Comparison of ENCODE assay signal across 30 cellular contexts in the genomic region with DNA sequence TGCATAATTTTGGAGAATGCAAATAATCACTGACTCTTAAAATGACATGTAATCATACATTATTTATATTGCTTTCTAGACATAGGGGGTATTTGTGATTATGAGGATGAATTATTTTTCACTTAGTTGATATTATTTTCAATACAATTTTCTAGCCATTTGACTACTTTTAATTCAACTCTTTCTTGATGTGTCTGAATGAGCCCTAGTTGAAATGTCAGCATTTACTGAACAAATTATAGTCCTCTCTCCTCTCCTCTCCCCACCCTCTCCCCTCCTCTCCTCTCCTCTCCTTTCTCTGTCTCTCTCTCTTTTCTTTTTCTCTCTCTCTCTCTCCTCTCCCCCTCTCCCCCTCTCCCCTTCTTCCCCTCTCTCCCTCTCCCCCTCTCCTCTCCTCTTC.
A peak's percentile ranks its signal among the peaks of the same experiment; 100 is the strongest.
DNase-seq lines count a peak whose midpoint lies in the region; ATAC-seq, FAIRE-seq and TF ChIP-seq lines count a peak whose summit lies in the region.
"Had no signal": no experiment of that assay in that cellular context is flagged by ENCODE, and none has a peak within 500 bp of the region (broad histone marks: within the 10 kb centered on the region; RNA-seq: fewer than 3 reads in every experiment).

No MANE protein-coding gene starts in this region.

- H4K20me1 ChIP-seq in HepG2 (ENCODE audit: insufficient read depth, low read length) (no peaks in the 10 kb centered on the region), K562 (replicated peaks; ENCODE audit: control insufficient read depth, insufficient read depth, low read length) (no peaks in the 10 kb centered on the region)
- H4K20me1 ChIP-seq: BLaER1; BLaER1 treated with 17β-estradiol and CSF1 and Interleukin-3, amounts not matched to agents 10 nM and 100 nM had no signal

- H3K4me1 ChIP-seq in HepG2 (ENCODE audit: insufficient read depth, low read length) (no peaks in the 10 kb centered on the region), right lobe of liver (no peaks in the 10 kb centered on the region), K562 (replicated peaks in 1 of 2; ENCODE audit: control insufficient read depth in 2 of 2, insufficient read depth in 2 of 2, low read length in 2 of 2) (no peaks in the 10 kb centered on the region)
- H3K4me1 ChIP-seq: A549; BE2C; BLaER1; BLaER1 treated with 17β-estradiol and CSF1 and Interleukin-3, amounts not matched to agents 10 nM and 100 nM; Caco-2 had no signal

- H3K79me2 ChIP-seq in HepG2 (ENCODE audit: insufficient read depth, low read length) (no peaks in the 10 kb centered on the region), K562 (ENCODE audit: control insufficient read depth, insufficient read depth, low read length) (no peaks in the 10 kb centered on the region)

- no peak overlapping the region for H3K4me3 ChIP-seq in HepG2 (replicated peaks in 1 of 3; ENCODE audit: insufficient read depth in 1 of 3, low read depth in 2 of 3, low read length in 3 of 3)
- H3K4me3 ChIP-seq in right lobe of liver = no peak overlapping the region
- H3K4me3 ChIP-seq in K562 = no peak overlapping the region
- H3K4me3 ChIP-seq: A549; BLaER1; BLaER1 treated with 17β-estradiol and CSF1 and Interleukin-3, amounts not matched to agents 10 nM and 100 nM had no signal

- no peak for TF ChIP-seq CTCF in HepG2 (CRISPR knock-in tag; IDR thresholded peaks at IDR 0.05)
- no peak for TF ChIP-seq CTCF in right lobe of liver (IDR thresholded peaks at IDR 0.05)
- TF ChIP-seq CTCF in K562 (IDR thresholded peaks at IDR 0.05 in 2 of 3, conservative IDR thresholded peaks at IDR 0.05 in 1 of 3; ENCODE audit: insufficient read depth in 2 of 3, low read depth in 1 of 3, low read length in 3 of 3) = no peak

- in situ Hi-C loops in HepG2 (cut with HindIII; ENCODE audit: extremely low pct_ligation_motif_present, low pct_unique_long_range_greater_than_20kb) = no loop called here
- in situ Hi-C loops in K562 (cut with MboI) = no loop called here

- H3K27ac ChIP-seq in HepG2 (ENCODE audit: extremely low read length, insufficient read depth, low read length) (no peak overlapping the region), right lobe of liver (no peak overlapping the region), K562 (ENCODE audit: extremely low read depth, low read depth, low read length) (no peak overlapping the region)
- H3K27ac ChIP-seq: 22Rv1; A549; BLaER1; BLaER1 treated with 17β-estradiol and CSF1 and Interleukin-3, amounts not matched to agents 10 nM and 100 nM; C4-2B had no signal

- H3K9me1 ChIP-seq in K562 (ENCODE audit: control insufficient read depth, insufficient read depth, low read length) = no peaks in the 10 kb centered on the region

- CTCF ChIA-PET in HepG2 (lab: Yijun Ruan, JAX; ENCODE audit: low intra/inter-chr PET ratio, low total read pairs) = no interaction called here
- CTCF ChIA-PET in K562 (lab: Yijun Ruan, JAX; ENCODE audit: low intra/inter-chr PET ratio) = no interaction called here

- no peak for TF ChIP-seq EP300 in HepG2 (IDR thresholded peaks at IDR 0.05; ENCODE audit: low read depth in 2 of 2, low read length in 2 of 2)
- no peak for TF ChIP-seq EP300 in HepG2 (CRISPR knock-in tag; IDR thresholded peaks at IDR 0.05; ENCODE audit: borderline replicate concordance)
- no peak for TF ChIP-seq EP300 in K562 (IDR thresholded peaks at IDR 0.05; ENCODE audit: low read length)

- ATAC-seq in HepG2 = no peak
- ATAC-seq in right lobe of liver = no peak
- ATAC-seq in K562 = no peak
- ATAC-seq: A549; CD8-positive, alpha-beta T cell had no signal

- POLR2A ChIA-PET in HepG2 (lab: Yijun Ruan, JAX) (no interaction called here), K562 (lab: Yijun Ruan, JAX) (no interaction called here)

- H3K9ac ChIP-seq in HepG2 (ENCODE audit: insufficient read depth, low read depth, low read length) = no peak overlapping the region
- no peak overlapping the region for H3K9ac ChIP-seq in K562 (ENCODE audit: insufficient read depth in 1 of 2, low read depth in 2 of 2, low read length in 2 of 2)
- H3K9ac ChIP-seq: BLaER1; BLaER1 treated with 17β-estradiol and CSF1 and Interleukin-3, amounts not matched to agents 10 nM and 100 nM had no signal

- no peaks in the 10 kb centered on the region for H3K36me3 ChIP-seq in HepG2 (replicated peaks in 1 of 2; ENCODE audit: control insufficient read depth in 1 of 2, insufficient read depth in 2 of 2, low read length in 2 of 2)
- no peaks in the 10 kb centered on the region for H3K36me3 ChIP-seq in right lobe of liver
- H3K36me3 ChIP-seq in K562 (ENCODE audit: control insufficient read depth, insufficient read depth, low read length) = peaks cover 4% of the 10 kb centered on the region; the same call in 1 of the 3 replicates
- H3K36me3 ChIP-seq: BE2C, BLaER1 had no signal

- H3K27me3 ChIP-seq in HepG2 (ENCODE audit: control insufficient read depth in 1 of 2, insufficient read depth in 2 of 2, low read length in 2 of 2) (no peaks in the 10 kb centered on the region; a peak in 1 of 5 replicates), right lobe of liver (no peaks in the 10 kb centered on the region), K562 (ENCODE audit: control insufficient read depth in 2 of 2, insufficient read depth in 2 of 2, low read length in 2 of 2) (no peaks in the 10 kb centered on the region)
- H3K27me3 ChIP-seq: BE2C; BLaER1; BLaER1 treated with 17β-estradiol and CSF1 and Interleukin-3, amounts not matched to agents 10 nM and 100 nM had no signal

- no peak overlapping the region for H2AFZ ChIP-seq in HepG2 (ENCODE audit: low read length)
- H2AFZ ChIP-seq in K562 (ENCODE audit: low read depth, low read length) = no peak overlapping the region

- no peak for DNase-seq in HepG2 (ENCODE audit: low spot score)
- DNase-seq in right lobe of liver = no peak
- DNase-seq in K562 (ENCODE audit: extremely low read depth in 1 of 4, low spot score in 3 of 4) = no peak
- DNase-seq in left kidney (ENCODE audit: low read depth, low spot score) = peak; percentile 14
- DNase-seq in NOMO-1 treated with DMSO at 0.1 percent for 48 hours (lab: John Stamatoyannopoulos, UW; ENCODE audit: unreplicated experiment) = no peak
- DNase-seq in posterior vena cava (ENCODE audit: low spot score) = no peak
- DNase-seq: 8988T; ACHN; AML-193; BE2C; Caco-2; Calu3; CD4-positive, alpha-beta memory T cell; CD4-positive, alpha-beta T cell; CD4-positive, CD25-positive, alpha-beta regulatory T cell; CD8-positive, alpha-beta memory T cell; CD8-positive, alpha-beta T cell; COR-L47; DMS 273 treated with DMSO at 0.1 percent for 48 hours; DMS153; DMS53; DMS79; DMS79 treated with DMSO at 0.1 percent for 48 hours; DND-41; EL had no signal

- intact Hi-C loops in HepG2 (cut with micrococcal nuclease; ENCODE audit: unreplicated experiment) = no loop called here
- intact Hi-C loops in right lobe of liver (cut with DNase I) = no loop called here
- intact Hi-C loops in K562 (cut with micrococcal nuclease) = no loop called here
- intact Hi-C loops in posterior vena cava (cut with DNase I) = no loop called here

- FAIRE-seq in HepG2 (lab: Jason Lieb, UNC) (no peak), K562 (lab: Jason Lieb, UNC) (no peak)
- FAIRE-seq: A549 had no signal

- TF ChIP-seq RAD21 in HepG2 (CRISPR knock-in tag; IDR thresholded peaks at IDR 0.05) (no peak), K562 (CRISPR knock-in tag; conservative IDR thresholded peaks at IDR 0.05 in 1 of 2, IDR thresholded peaks at IDR 0.05 in 1 of 2) (no peak)

- no peak overlapping the region for H3K4me2 ChIP-seq in HepG2 (ENCODE audit: low read depth, low read length)
- H3K4me2 ChIP-seq in K562 (ENCODE audit: insufficient read depth, low read length) = no peak overlapping the region
- H3K4me2 ChIP-seq: A549; BLaER1; BLaER1 treated with 17β-estradiol and CSF1 and Interleukin-3, amounts not matched to agents 10 nM and 100 nM had no signal

- TF ChIP-seq POLR2A in HepG2 (IDR thresholded peaks at IDR 0.05; ENCODE audit: insufficient read depth in 1 of 2, low read depth in 2 of 2, low read length in 2 of 2) (no peak), right lobe of liver (IDR thresholded peaks at IDR 0.05) (no peak), K562 (conservative IDR thresholded peaks at IDR 0.05) (no peak)

- H3K9me3 ChIP-seq in HepG2 (ENCODE audit: low read length) (no peaks in the 10 kb centered on the region), right lobe of liver (no peaks in the 10 kb centered on the region), K562 (replicated peaks; ENCODE audit: control insufficient read depth, insufficient read depth, low read depth, low read length) (no peaks in the 10 kb centered on the region)
- H3K9me3 ChIP-seq: A549, BE2C, BLaER1, Caco-2 had no signal

- BruUV-seq in HepG2 (replicated peaks; lab: Mats Ljungman, UMichigan) = no TSS peak
- no TSS peak for BruUV-seq in K562 (replicated peaks; lab: Mats Ljungman, UMichigan)

TF ChIP-seq in HepG2, 621 proteins besides CTCF, POLR2A, EP300 and RAD21 (continues in another document):
- no peak for TF ChIP-seq SYNCRIP (IDR thresholded peaks at IDR 0.05; ENCODE audit: insufficient read depth, low read depth, low read length)
- no peak for TF ChIP-seq CHD4 (IDR thresholded peaks at IDR 0.05; ENCODE audit: borderline replicate concordance, low read length)
- TF ChIP-seq, protein P1, sequence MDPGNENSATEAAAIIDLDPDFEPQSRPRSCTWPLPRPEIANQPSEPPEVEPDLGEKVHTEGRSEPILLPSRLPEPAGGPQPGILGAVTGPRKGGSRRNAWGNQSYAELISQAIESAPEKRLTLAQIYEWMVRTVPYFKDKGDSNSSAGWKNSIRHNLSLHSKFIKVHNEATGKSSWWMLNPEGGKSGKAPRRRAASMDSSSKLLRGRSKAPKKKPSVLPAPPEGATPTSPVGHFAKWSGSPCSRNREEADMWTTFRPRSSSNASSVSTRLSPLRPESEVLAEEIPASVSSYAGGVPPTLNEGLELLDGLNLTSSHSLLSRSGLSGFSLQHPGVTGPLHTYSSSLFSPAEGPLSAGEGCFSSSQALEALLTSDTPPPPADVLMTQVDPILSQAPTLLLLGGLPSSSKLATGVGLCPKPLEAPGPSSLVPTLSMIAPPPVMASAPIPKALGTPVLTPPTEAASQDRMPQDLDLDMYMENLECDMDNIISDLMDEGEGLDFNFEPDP (CRISPR knock-in tag; conservative IDR thresholded peaks at IDR 0.05) = no peak

TF ChIP-seq in K562, 482 proteins besides CTCF, POLR2A, EP300 and RAD21:
- TF ChIP-seq PCBP2 (IDR thresholded peaks at IDR 0.05; ENCODE audit: low read depth, low read length, poor library complexity, severe bottlenecking) = peak; percentile 77
- 0 out of 2 replicates have a peak, but pooled peaks have one; percentile 4 for TF ChIP-seq ZNF316 (IDR thresholded peaks at IDR 0.05)
- no peak for TF ChIP-seq TCF7L2 (IDR thresholded peaks at IDR 0.05; ENCODE audit: low read depth, low read length)
- peak; percentile 67 for TF ChIP-seq HNRNPK (IDR thresholded peaks at IDR 0.05; ENCODE audit: low read depth, low read length, poor library complexity, severe bottlenecking)
TF ChIP-seq in K562: peak in this region for 3.
